Comparison of ENCODE assay signal across 19 cellular contexts in genomic region chr11:44992181-44992582, GRCh38. TPM values are rescaled to one million over a fixed set of nuclear protein-coding genes. Genes with fewer than 3 reads are reported as not detected.
DNase-seq lines count a peak whose midpoint lies in the region; ATAC-seq and TF ChIP-seq lines count a peak whose summit lies in the region.
"Had no signal": no experiment of that assay in that cellular context is flagged by ENCODE, and none has a peak within 500 bp of the region (broad histone marks: within the 10 kb centered on the region; RNA-seq: fewer than 3 reads in every experiment).

No MANE protein-coding gene starts in this region.

- no peak overlapping the region for H3K4me3 ChIP-seq in prostate gland
- H3K4me3 ChIP-seq: thyroid gland had no signal

- no peak for TF ChIP-seq POLR2A in prostate gland (IDR thresholded peaks at IDR 0.05)

- no peak overlapping the region for H3K27ac ChIP-seq in prostate gland
- H3K27ac ChIP-seq: thyroid gland had no signal

- H3K4me1 ChIP-seq in prostate gland (replicated peaks) = no peaks in the 10 kb centered on the region
- H3K4me1 ChIP-seq: thyroid gland had no signal

- DNase-seq in DMS 273 (lab: John Stamatoyannopoulos, UW; ENCODE audit: unreplicated experiment) (peak; percentile 75), M059J (ENCODE audit: low read depth) (peak; percentile 27), cerebellar nuclear complex (lab: John Stamatoyannopoulos, UW) (peak; percentile 48 to 56), prostate gland (ENCODE audit: low spot score) (peak; percentile 67), SK-N-DZ (ENCODE audit: low spot score) (no peak), T1000 (lab: John Stamatoyannopoulos, UW) (no peak), NOMO-1 treated with dmso at 0.1 percent for 144 hours (lab: John Stamatoyannopoulos, UW; ENCODE audit: unreplicated experiment) (no peak)
- DNase-seq: activated CD4-positive, alpha-beta T cell treated with anti-CD3 and anti-CD28 coated beads for 4 hours; DMS79; GOT3; KG1; left cardiac atrium; NCI-H1105 treated with DMSO at 0.1 percent for 48 hours; NCI-H2171; thyroid gland had no signal

- intact Hi-C loops in prostate gland (cut with DNase I) = no loop called here

- no peak for ATAC-seq in GM18867 (IDR thresholded peaks at IDR 0.05; ENCODE audit: unreplicated experiment)
- ATAC-seq: CD8-positive, alpha-beta T cell; esophagus mucosa; left cardiac atrium; stimulated activated memory B cell treated with anti-CD40 and anti-IgM and Interleukin-4, amounts not matched to agents 10 μg/mL and 1 μg/mL and 100 μg/mL, for 72 hours had no signal

- TF ChIP-seq CTCF in prostate gland (IDR thresholded peaks at IDR 0.05) = no peak

- no peaks in the 10 kb centered on the region for H3K27me3 ChIP-seq in prostate gland (replicated peaks; ENCODE audit: insufficient read depth)
- H3K27me3 ChIP-seq: thyroid gland had no signal

- H3K9me3 ChIP-seq in prostate gland = no peaks in the 10 kb centered on the region
- H3K9me3 ChIP-seq: thyroid gland had no signal

- no peaks in the 10 kb centered on the region for H3K36me3 ChIP-seq in prostate gland
- H3K36me3 ChIP-seq: thyroid gland had no signal

- WGBS in prostate gland = 51% methylated on average over 3 of the region's 3 CpGs

RNA-seq across cellular contexts. Expression of gene TP53I11, which starts 41.5 kb away (rescaled TPM):
- 52.0 and 64.2 TPM in 2 replicates for total RNA-seq in M059J (2014; rRNA removed; shearing (Covaris generic))
- total RNA-seq in prostate gland = 100 to 1,000 TPM in 1 of 2 donors, 10 to 100 TPM in 1; 72.0 to 115 TPM
- polyA plus RNA-seq in SK-N-DZ (2014; cell fraction: cytosol; rRNA removed) = 16.0 and 23.6 TPM in 2 replicates
- 26.8 and 36.3 TPM in 2 replicates for polyA plus RNA-seq in SK-N-DZ (2014; cell fraction: nucleus; rRNA removed)

Comparison
In these comparisons a context has a peak if more than half of its experiments do, and no peak if none do; other contexts are left out.
1. DNase-seq: peak in DMS 273 (single experiment), M059J (single experiment), cerebellar nuclear complex (2 of 2) and prostate gland (single experiment); none in SK-N-DZ (single experiment), T1000 (single experiment) and NOMO-1 treated with dmso at 0.1 percent for 144 hours (single experiment).